ENCODE assay signal across 29 cellular contexts in the genomic region with DNA sequence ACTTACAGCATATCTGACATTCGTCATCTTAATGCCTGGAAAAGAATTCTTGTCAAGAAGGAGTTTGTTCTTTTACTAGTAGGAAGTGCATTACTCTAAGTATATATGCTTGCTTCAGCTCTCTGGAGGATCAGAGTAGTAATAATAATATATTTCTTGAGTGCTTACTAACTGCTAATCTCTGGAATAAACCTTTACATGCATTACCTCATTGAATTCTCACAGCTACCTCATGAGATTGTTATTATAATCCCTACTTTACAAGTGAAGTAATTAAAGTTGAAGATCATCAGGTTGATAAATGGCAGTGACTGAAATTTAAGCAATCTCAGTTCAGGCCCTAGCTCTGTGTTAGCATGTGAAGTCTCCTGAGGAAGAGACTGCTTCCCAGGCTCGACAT.
"Had no signal": no experiment of that assay in that cellular context is flagged by ENCODE, and none has a peak within 500 bp of the region (broad histone marks: within the 10 kb centered on the region; RNA-seq: fewer than 3 reads in every experiment).

No MANE protein-coding gene starts in this region.

- H3K4me1 ChIP-seq: neural progenitor cell, parathyroid adenoma, psoas muscle, right lobe of liver, suprapubic skin, testis, thyroid gland, vagina had no signal

- H3K27ac ChIP-seq: neural progenitor cell, ovary, parathyroid adenoma, psoas muscle, right lobe of liver, suprapubic skin, testis, thyroid gland, tibial nerve, vagina had no signal

- ATAC-seq: naive thymus-derived CD8-positive, alpha-beta T cell; natural killer cell treated with Interleukin-12 subunit alpha and Interleukin-12 subunit beta and Interleukin-15 and Interleukin-18, amount 100 ng/mL, for 72 hours; psoas muscle; right cardiac atrium; right lobe of liver; stimulated activated effector memory CD8-positive, alpha-beta T cell treated with anti-CD3 and anti-CD28 coated beads, Interleukin-12 subunit alpha, Interleukin-12 subunit beta, amount 100 ng/mL, for 72 hours; stimulated activated naive CD8-positive, alpha-beta T cell treated with anti-CD3 and anti-CD28 coated beads, Interleukin-15, amount 100 ng/mL, for 72 hours; stimulated activated naive CD8-positive, alpha-beta T cell treated with anti-CD3 and anti-CD28 coated beads, Interleukin-15, Interleukin-2, amounts not matched to agents 100 U/mL and 50 U/mL, for 24 hours had no signal

- H3K4me3 ChIP-seq: neural progenitor cell, ovary, psoas muscle, right lobe of liver, sigmoid colon, suprapubic skin, testis, thyroid gland, tibial nerve, vagina had no signal

- H3K9me3 ChIP-seq: ovary, psoas muscle, right lobe of liver, sigmoid colon, suprapubic skin, testis, thyroid gland, tibial nerve, vagina had no signal

- FAIRE-seq: small intestine, urothelium cell line had no signal

- H3K27me3 ChIP-seq: neural progenitor cell, ovary, right lobe of liver, sigmoid colon, suprapubic skin, testis, thyroid gland, tibial nerve, vagina had no signal

- H3K36me3 ChIP-seq: neural progenitor cell, ovary, right lobe of liver, sigmoid colon, suprapubic skin, thyroid gland, tibial nerve, vagina had no signal

- DNase-seq: naive B cell; naive thymus-derived CD8-positive, alpha-beta T cell; occipital lobe; posterior cingulate gyrus; psoas muscle; right lobe of liver; sigmoid colon; small intestine; stimulated activated CD4-positive, alpha-beta T cell treated with anti-CD3 and anti-CD28 coated beads, Interleukin-15, amount 100 ng/mL, for 24 hours; stimulated activated CD4-positive, alpha-beta T cell treated with anti-CD3 and anti-CD28 coated beads, Interleukin-2, amount 100 ng/mL, for 24 hours; stimulated activated CD4-positive, alpha-beta T cell treated with anti-CD3 and anti-CD28 coated beads, Interleukin-2, amount 100 ng/mL, for 48 hours; stimulated activated CD4-positive, alpha-beta T cell treated with anti-CD3 and anti-CD28 coated beads, Interleukin-4, amount 100 ng/mL, for 24 hours; stimulated activated naive CD4-positive, alpha-beta T cell; stimulated activated naive CD8-positive, alpha-beta T cell treated with anti-CD3 and anti-CD28 coated beads, Interleukin-15, amount 100 ng/mL, for 72 hours; stimulated activated naive CD8-positive, alpha-beta T cell treated with anti-CD3 and anti-CD28 coated beads, Interleukin-15, Interleukin-2, amounts not matched to agents 100 U/mL and 50 U/mL, for 24 hours; substantia nigra; thyroid gland; trophoblast cell had no signal
